In genomic region chr7:18552943-18553584, GRCh38 we compare ENCODE assay signal across 11 cellular contexts. TPM values are rescaled to one million over a fixed set of nuclear protein-coding genes. Genes with fewer than 3 reads are reported as not detected.
A peak's percentile ranks its signal among the peaks of the same experiment; 100 is the strongest.
DNase-seq lines count a peak whose midpoint lies in the region; ATAC-seq, FAIRE-seq and TF ChIP-seq lines count a peak whose summit lies in the region.
"Had no signal": no experiment of that assay in that cellular context is flagged by ENCODE, and none has a peak within 500 bp of the region (broad histone marks: within the 10 kb centered on the region; RNA-seq: fewer than 3 reads in every experiment).

No MANE protein-coding gene starts in this region.

- H3K36me3 ChIP-seq in esophagus squamous epithelium: no peaks in the 10 kb centered on the region

- intact Hi-C loops in left ventricle myocardium superior (cut with micrococcal nuclease) (no loop called here), Right ventricle myocardium superior (cut with DNase I) (no loop called here), esophagus squamous epithelium (cut with DNase I) (no loop called here)

- FAIRE-seq in D721Med (lab: Jason Lieb, UNC) (no peak), RCC 7860 (lab: Jason Lieb, UNC) (no peak)

- peak overlapping the region in 3 of 4 donors; percentile 5 to 45 (median 36) for H3K27ac ChIP-seq in esophagus squamous epithelium

- no peak for DNase-seq in left ventricle myocardium superior
- no peak for DNase-seq in Right ventricle myocardium superior
- peak; percentile 35 for DNase-seq in NCI-H2227 treated with DMSO at 0.1 percent for 48 hours (lab: John Stamatoyannopoulos, UW)
- DNase-seq in esophagus squamous epithelium (lab: John Stamatoyannopoulos, UW): no peak
- no peak for DNase-seq in D721Med (ENCODE audit: insufficient read length, low spot score)
- DNase-seq in activated effector memory CD4-positive, alpha-beta T cell treated with anti-CD3 and anti-CD28 coated beads, Interleukin-2, amount 50 U/mL, for 16 hours: no peak
- no peak for DNase-seq in RCC 7860 (ENCODE audit: low spot score)
- no peak for DNase-seq in HUDEP-2 (lab: John Stamatoyannopoulos, UW; ENCODE audit: unreplicated experiment in 76 of 76)
- DNase-seq: mesendoderm; stimulated activated naive CD4-positive, alpha-beta T cell treated with Interleukin-2 at 50 U/mL for 16 hours had no signal

- no peak for TF ChIP-seq POLR2A in esophagus squamous epithelium (IDR thresholded peaks at IDR 0.05)

- ATAC-seq in left ventricle myocardium superior (peak; percentile 52), Right ventricle myocardium superior (ENCODE audit: poor library complexity) (no peak)
- ATAC-seq: esophagus mucosa had no signal

- H3K4me1 ChIP-seq in esophagus squamous epithelium: peaks cover 0 to 18% (median 0%) of the 10 kb centered on the region in 3 donors

- peak overlapping the region in 1 of 4 donors; percentile 27 for H3K4me3 ChIP-seq in esophagus squamous epithelium

- no peaks in the 10 kb centered on the region for H3K9me3 ChIP-seq in esophagus squamous epithelium

- WGBS in esophagus squamous epithelium, 2 donors: 22 to 26% methylated on average over 7 of the region's 7 CpGs

- TF ChIP-seq CTCF in esophagus squamous epithelium (IDR thresholded peaks at IDR 0.05) (no peak), D721Med (IDR thresholded peaks at IDR 0.05; ENCODE audit: insufficient read depth, missing control alignments) (no peak)

- no peaks in the 10 kb centered on the region for H3K27me3 ChIP-seq in esophagus squamous epithelium

RNA-seq across cellular contexts. Expression of gene HDAC9, which starts 57.5 kb away (rescaled TPM):
- 30.7 TPM for total RNA-seq in left ventricle myocardium superior
- total RNA-seq in Right ventricle myocardium superior: 22.8 TPM
- total RNA-seq in esophagus squamous epithelium: 1 to 10 TPM; 1.2 to 8.0 (median 1.6) TPM
